In the genomic region with DNA sequence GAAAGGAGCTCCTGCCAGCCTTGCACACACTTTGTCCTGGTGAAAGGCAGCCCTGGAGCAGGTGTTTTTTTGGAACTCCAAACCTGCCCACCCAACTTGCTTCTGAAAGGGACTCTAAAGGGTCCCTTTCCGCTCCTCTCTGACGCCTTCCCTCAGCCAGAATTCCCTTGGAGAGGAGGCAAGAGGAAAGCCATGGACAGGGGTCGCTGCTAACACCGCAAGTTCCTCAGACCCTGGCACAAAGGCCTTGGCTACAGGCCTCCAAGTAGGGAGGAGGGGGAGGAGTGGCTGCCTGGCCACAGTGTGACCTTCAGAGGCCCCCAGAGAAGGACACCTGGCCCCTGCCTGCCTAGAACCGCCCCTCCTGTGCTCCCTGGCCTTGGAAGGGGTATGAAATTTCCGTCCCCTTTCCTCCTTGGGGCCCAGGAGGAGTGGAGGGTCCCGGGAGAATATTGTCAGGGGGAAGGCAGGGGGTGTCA, we compare ENCODE assay signal across 8 cellular contexts. TPM values are rescaled to one million over a fixed set of nuclear protein-coding genes. Genes with fewer than 3 reads are reported as not detected.
DNase-seq lines count a peak whose midpoint lies in the region; ATAC-seq and TF ChIP-seq lines count a peak whose summit lies in the region.

No MANE protein-coding gene starts in this region.

- H3K27ac ChIP-seq in OCI-LY7 (ENCODE audit: low read depth, low read length, poor library complexity, severe bottlenecking) (peak overlapping the region; percentile 65), duodenal mucosa (ENCODE audit: low read depth, low read length) (peak overlapping the region; percentile 96), aorta (ENCODE audit: low read depth in 1 of 2, low read length in 2 of 2) (no peak overlapping the region)

- H3K4me2 ChIP-seq in OCI-LY7 (ENCODE audit: low read length), result peak overlapping the region; percentile 95

- H3K36me3 ChIP-seq in GM06990 (ENCODE audit: control insufficient read depth, insufficient read depth, low read length) (peaks cover 5% of the 10 kb centered on the region), OCI-LY7 (ENCODE audit: insufficient read depth, low read length) (peaks cover 13% of the 10 kb centered on the region), duodenal mucosa (ENCODE audit: control insufficient read depth in 1 of 2, insufficient read depth in 2 of 2, low read length in 2 of 2) (peaks cover 5 to 21% of the 10 kb centered on the region in 2 donors), aorta (ENCODE audit: control insufficient read depth in 1 of 2, insufficient read depth in 2 of 2, low read length in 1 of 2) (no peaks in the 10 kb centered on the region)

- POLR2A ChIA-PET in OCI-LY7 (lab: Charles Lee), result interaction anchor here (0.6 to 1.9 kb wide), 4 partner anchors 48 to 67 kb away, joined by 3 to 8 read pairs (median 4); no protein-coding TSS in a partner anchor

- H3K9me3 ChIP-seq in OCI-LY7 (ENCODE audit: low read length) (no peaks in the 10 kb centered on the region), duodenal mucosa (ENCODE audit: control insufficient read depth in 1 of 2, low read length in 2 of 2) (no peaks in the 10 kb centered on the region), mononuclear cell (ENCODE audit: low read depth, low read length) (no peaks in the 10 kb centered on the region), aorta (ENCODE audit: control insufficient read depth, low read length) (no peaks in the 10 kb centered on the region)

- no peaks in the 10 kb centered on the region; the same call in 1 of the 2 replicates for H3K79me2 ChIP-seq in OCI-LY7 (ENCODE audit: insufficient read depth, low read depth, low read length)

- no peaks in the 10 kb centered on the region for H4K20me1 ChIP-seq in OCI-LY7 (ENCODE audit: insufficient read depth, low read length)

- TF ChIP-seq CTCF in GM06990 (IDR thresholded peaks at IDR 0.05; ENCODE audit: insufficient read depth, low read length, poor library complexity, severe bottlenecking), result no peak
- no peak for TF ChIP-seq CTCF in OCI-LY7 (conservative IDR thresholded peaks at IDR 0.05; ENCODE audit: low read length)

- peak overlapping the region; percentile 97 to 99 for H3K9ac ChIP-seq in duodenal mucosa (ENCODE audit: low read depth in 1 of 2, low read length in 2 of 2)

- BruUV-seq in OCI-LY7 (replicated peaks; lab: Mats Ljungman, UMichigan), result no TSS peak

- H2AFZ ChIP-seq in OCI-LY7 (ENCODE audit: low read length), result peak overlapping the region; percentile 68; the same call in 1 of the 2 replicates

- H3K4me1 ChIP-seq in OCI-LY7 (ENCODE audit: insufficient read depth, low read length, poor library complexity, severe bottlenecking) (peaks cover 47% of the 10 kb centered on the region), duodenal mucosa (ENCODE audit: control insufficient read depth in 1 of 2, insufficient read depth in 2 of 2, low read length in 2 of 2) (peaks cover 54 to 66% of the 10 kb centered on the region in 2 donors), mononuclear cell (ENCODE audit: insufficient read depth, low read length) (peaks cover 58% of the 10 kb centered on the region), aorta (ENCODE audit: control insufficient read depth in 1 of 2, insufficient read depth in 2 of 2, low read length in 2 of 2) (no peaks in the 10 kb centered on the region)

- ATAC-seq in aorta (ENCODE audit: low FRiP score) (no peak), HG03565 (IDR thresholded peaks at IDR 0.05; ENCODE audit: unreplicated experiment) (no peak)

- H3K27me3 ChIP-seq in GM06990 (replicated peaks; ENCODE audit: control insufficient read depth, insufficient read depth, low read length) (no peaks in the 10 kb centered on the region), duodenal mucosa (ENCODE audit: control insufficient read depth in 1 of 2, insufficient read depth in 2 of 2, low read length in 2 of 2) (no peaks in the 10 kb centered on the region), mononuclear cell (ENCODE audit: insufficient read depth, low read length) (peaks cover 5% of the 10 kb centered on the region), aorta (ENCODE audit: control insufficient read depth in 1 of 2, insufficient read depth in 2 of 2, low read length in 1 of 2) (peaks cover 0 to 1% of the 10 kb centered on the region in 2 donors)

- CTCF ChIA-PET in OCI-LY7 (lab: Charles Lee; ENCODE audit: unreplicated experiment), result interaction anchor here (0.6 to 1.2 kb wide), 2 partner anchors 48 to 103 kb away, joined by 4 read pairs; no protein-coding TSS in a partner anchor

- no peaks in the 10 kb centered on the region for H3K9me2 ChIP-seq in OCI-LY7 (ENCODE audit: insufficient read depth, low read length)

- WGBS in aorta, 2 donors, result 58 to 66% methylated on average over 7 of the region's 7 CpGs

- intact Hi-C loops in OCI-LY7 (cut with micrococcal nuclease; ENCODE audit: unreplicated experiment) (loop anchor here (1.0 to 10.0 kb wide), 3 partner anchors 48 to 452 kb away; a partner anchor contains a TSS), aorta (cut with DNase I) (loop anchor here in 1 of 2 donors (2.0 to 10.0 kb wide), 2 partner anchors 230 to 472 kb away; a partner anchor contains a TSS)

- H3K4me3 ChIP-seq in GM06990 (replicated peaks; ENCODE audit: low read depth, low read length), result peak overlapping the region; percentile 85
- peak overlapping the region; percentile 80 for H3K4me3 ChIP-seq in OCI-LY7 (ENCODE audit: low read depth, low read length, poor library complexity, severe bottlenecking)
- H3K4me3 ChIP-seq in duodenal mucosa (ENCODE audit: low read depth in 1 of 2, low read length in 2 of 2), result peak overlapping the region; percentile 79 to 87
- H3K4me3 ChIP-seq in mononuclear cell (ENCODE audit: low read length), result peak overlapping the region; percentile 63
- no peak overlapping the region for H3K4me3 ChIP-seq in aorta (ENCODE audit: low read length in 2 of 2)

- DNase-seq in GM06990 (ENCODE audit: extremely low read depth, insufficient read length) (no peak), OCI-LY7 (ENCODE audit: low spot score) (peak; percentile 31), aorta (peak; percentile 41 to 74), NCI-H2227 (lab: John Stamatoyannopoulos, UW; ENCODE audit: unreplicated experiment) (no peak), NCI-H2081 (lab: John Stamatoyannopoulos, UW) (no peak)

RNA-seq across cellular contexts. Expression of a gene that starts 2.6 kb away (rescaled TPM):
- 59.7 and 66.3 TPM in 2 replicates for total RNA-seq in OCI-LY7 (2014; rRNA removed; shearing (Covaris generic))
- total RNA-seq in OCI-LY7 (2022) (64.5 and 88.5 TPM in 2 replicates), mononuclear cell (78.8 TPM), aorta (100 to 1,000 TPM; 107 to 247 TPM)
- 1 to 10 TPM; 7.6 to 8.0 TPM for polyA plus RNA-seq in aorta

Comparison
In these comparisons a context has a peak if more than half of its experiments do, and no peak if none do; other contexts are left out.
1. DNase-seq: peak in OCI-LY7 (single experiment) and aorta (2 of 2); none in GM06990 (single experiment), NCI-H2227 (single experiment) and NCI-H2081 (0 of 2).
2. H3K4me3 ChIP-seq: peak in GM06990 (single experiment), OCI-LY7 (single experiment), duodenal mucosa (2 of 2) and mononuclear cell (single experiment); none in aorta (0 of 2).
3. H3K27ac ChIP-seq: peak in OCI-LY7 (single experiment) and duodenal mucosa (single experiment); none in aorta (0 of 2).